8 cellular contexts compared by ENCODE assay signal in the genomic region with DNA sequence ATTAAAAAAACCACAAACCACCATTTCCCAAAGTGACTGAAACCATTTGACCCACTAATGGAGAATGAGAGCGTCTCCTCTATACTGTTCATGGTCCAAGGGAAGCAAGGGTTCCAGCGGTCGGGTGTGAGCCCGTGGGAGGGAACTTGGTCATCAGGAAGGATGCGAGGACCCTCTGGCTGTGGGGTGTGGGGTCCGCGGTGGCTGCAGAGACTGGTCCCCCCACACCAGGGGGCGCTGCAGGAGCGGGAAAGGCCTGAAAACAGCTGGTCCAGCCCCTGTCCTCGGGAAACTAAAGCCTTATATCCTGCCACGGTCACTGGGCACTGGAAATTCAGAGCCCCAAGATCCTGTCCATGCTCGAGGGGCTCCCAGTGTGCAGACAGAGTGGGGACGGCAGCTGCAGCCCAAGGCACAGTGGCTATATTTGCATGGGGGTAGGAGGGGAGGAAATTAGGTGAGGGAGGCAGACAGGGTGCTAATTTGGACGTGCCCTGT. TPM values are rescaled to one million over a fixed set of nuclear protein-coding genes. Genes with fewer than 3 reads are reported as not detected.
DNase-seq lines count a peak whose midpoint lies in the region; ATAC-seq and TF ChIP-seq lines count a peak whose summit lies in the region.

No MANE protein-coding gene starts in this region.

- H3K27me3 Mint-ChIP-seq in CD4-positive, alpha-beta memory T cell: no peaks in the 10 kb centered on the region

- H3K36me3 ChIP-seq in CD4-positive, alpha-beta memory T cell (ENCODE audit: insufficient read depth, low read length): no peaks in the 10 kb centered on the region
- no peaks in the 10 kb centered on the region; the same call in 1 of the 2 replicates for H3K36me3 ChIP-seq in OCI-LY1 (ENCODE audit: insufficient read depth, low read length)

- H3K9ac ChIP-seq in OCI-LY1 (ENCODE audit: low read length): no peak overlapping the region

- no peaks in the 10 kb centered on the region for H4K20me1 ChIP-seq in OCI-LY1 (ENCODE audit: insufficient read depth, low read length)

- H3K9me3 Mint-ChIP-seq in CD4-positive, alpha-beta memory T cell: peaks cover 0 to 1% (median 0%) of the 10 kb centered on the region in 8 donors

- H3K4me3 Mint-ChIP-seq in CD4-positive, alpha-beta memory T cell: peak overlapping the region in 5 of 8 donors; percentile 43 to 80 (median 64)

- intact Hi-C loops in CD4-positive, alpha-beta memory T cell (cut with micrococcal nuclease): loop anchor here (1.0 kb wide), 2 partner anchors 63 to 154 kb away; no protein-coding TSS in a partner anchor

- H2AFZ ChIP-seq in OCI-LY1 (ENCODE audit: low read length): no peak overlapping the region

- H3K79me2 ChIP-seq in OCI-LY1 (ENCODE audit: insufficient read depth, low read length): no peaks in the 10 kb centered on the region

- H3K9me3 ChIP-seq in CD4-positive, alpha-beta memory T cell (ENCODE audit: control insufficient read depth in 1 of 2, low read length in 2 of 2): no peaks in the 10 kb centered on the region
- H3K9me3 ChIP-seq in OCI-LY1 (ENCODE audit: low read length): no peaks in the 10 kb centered on the region

- POLR2A ChIA-PET in CD4-positive, alpha-beta memory T cell (lab: Charles Lee; ENCODE audit: partially characterized antibody): interaction anchor here (0.7 to 34.5 kb wide), 10 partner anchors 10 to 351 kb away, joined by 3 to 1401 read pairs (median 4); a partner anchor contains a TSS

- TF ChIP-seq CTCF in HL-60 (IDR thresholded peaks at IDR 0.05; ENCODE audit: insufficient read depth, low read length) (peak; percentile 87), OCI-LY1 (IDR thresholded peaks at IDR 0.05; ENCODE audit: low read length) (peak; percentile 77)

- CTCF ChIA-PET in CD4-positive, alpha-beta memory T cell (lab: Charles Lee; ENCODE audit: partially characterized antibody): interaction anchor here (0.6 to 7.8 kb wide), 27 partner anchors 8 to 361 kb away, joined by 3 to 293 read pairs (median 4); a partner anchor contains a TSS

- H3K4me3 ChIP-seq in CD4-positive, alpha-beta memory T cell (ENCODE audit: low read length in 2 of 2): no peak overlapping the region
- H3K4me3 ChIP-seq in HL-60 (replicated peaks; ENCODE audit: insufficient read depth, low read length): no peak overlapping the region
- H3K4me3 ChIP-seq in OCI-LY1 (ENCODE audit: low read depth, low read length, poor library complexity, severe bottlenecking): no peak overlapping the region

- H3K36me3 Mint-ChIP-seq in CD4-positive, alpha-beta memory T cell: peaks cover 5 to 13% of the 10 kb centered on the region in 2 donors

- no peak for ATAC-seq in HG03342 (IDR thresholded peaks at IDR 0.05; ENCODE audit: unreplicated experiment)

- H3K4me1 ChIP-seq in CD4-positive, alpha-beta memory T cell (ENCODE audit: insufficient read depth, low read length): peaks cover 35% of the 10 kb centered on the region
- peaks cover 17% of the 10 kb centered on the region for H3K4me1 ChIP-seq in OCI-LY1 (ENCODE audit: insufficient read depth, low read length, severe bottlenecking)

- no peaks in the 10 kb centered on the region for H3K9me2 ChIP-seq in OCI-LY1 (ENCODE audit: low read depth, low read length)

- H3K27me3 ChIP-seq in CD4-positive, alpha-beta memory T cell (ENCODE audit: insufficient read depth, low read length): no peaks in the 10 kb centered on the region
- no peaks in the 10 kb centered on the region for H3K27me3 ChIP-seq in HL-60 (ENCODE audit: insufficient read depth, poor library complexity, severe bottlenecking)
- no peaks in the 10 kb centered on the region for H3K27me3 ChIP-seq in OCI-LY1 (ENCODE audit: insufficient read depth, low read length)

- peaks cover 24 to 41% (median 32%) of the 10 kb centered on the region in 4 donors for H3K4me1 Mint-ChIP-seq in CD4-positive, alpha-beta memory T cell

- no peak overlapping the region for H3K4me2 ChIP-seq in OCI-LY1 (ENCODE audit: low read length)

- DNase-seq in CD4-positive, alpha-beta memory T cell: peak; percentile 67 to 80 (median 70)
- peak in 1 of 2 experiments; percentile 73 for DNase-seq in HL-60 (ENCODE audit: low read depth in 1 of 2, low spot score in 1 of 2)
- peak; percentile 82 for DNase-seq in activated T-cell treated with anti-CD3 and anti-CD28 coated beads for 4 hours
- DNase-seq in epidermal melanocyte (ENCODE audit: insufficient read length, low spot score): peak; percentile 97
- DNase-seq in myocyte (ENCODE audit: low read depth): peak; percentile 84
- peak; percentile 61 to 79 for DNase-seq in stimulated activated CD8-positive, alpha-beta memory T cell treated with anti-CD3 and anti-CD28 coated beads, Interleukin-7, amount 100 ng/mL, for 1 hour (ENCODE audit: low read depth in 2 of 2)

- no peaks in the 10 kb centered on the region for H3F3A ChIP-seq in OCI-LY1 (ENCODE audit: insufficient read depth, low read length)

- H3K27ac ChIP-seq in CD4-positive, alpha-beta memory T cell (ENCODE audit: low read depth, low read length): no peak overlapping the region
- H3K27ac ChIP-seq in HL-60 (replicated peaks) (no peak overlapping the region), OCI-LY1 (ENCODE audit: low read depth, low read length, poor library complexity, severe bottlenecking) (no peak overlapping the region)

- H3K27ac Mint-ChIP-seq in CD4-positive, alpha-beta memory T cell: peak overlapping the region in 6 of 7 donors; percentile 37 to 90 (median 66)

RNA-seq across cellular contexts. Expression of a gene that starts 4.3 kb away (rescaled TPM):
- total RNA-seq in CD4-positive, alpha-beta memory T cell: 10 to 100 TPM; 35.3 to 37.8 TPM
- 10 to 100 TPM; 72.6 to 76.2 TPM for polyA plus RNA-seq in CD4-positive, alpha-beta memory T cell
- 32.8 and 35.1 TPM in 2 replicates for total RNA-seq in myocyte
- 16.0 TPM for polyA plus RNA-seq in myocyte (2012)

RNA-seq across cellular contexts. Expression of a gene that starts 10.6 kb away (rescaled TPM):
- 100 to 1,000 TPM; 127 to 134 TPM for total RNA-seq in CD4-positive, alpha-beta memory T cell
- 100 to 1,000 TPM; 132 to 147 TPM for polyA plus RNA-seq in CD4-positive, alpha-beta memory T cell
- 69.2 and 71.9 TPM in 2 replicates for total RNA-seq in myocyte
- polyA plus RNA-seq in myocyte (2012): 46.6 TPM

RNA-seq across cellular contexts. Expression of a gene that starts 26.6 kb away (rescaled TPM):
- total RNA-seq in CD4-positive, alpha-beta memory T cell: 1 to 10 TPM; 2.0 to 2.1 TPM
- 1 to 10 TPM; 1.3 to 3.9 TPM for polyA plus RNA-seq in CD4-positive, alpha-beta memory T cell
- total RNA-seq in myocyte: not detected in 2 replicates
- polyA plus RNA-seq in myocyte (2012): 0.28 TPM
